Comparison of ENCODE assay signal across 18 cellular contexts in genomic region chr12:31662176-31662849, GRCh38. TPM values are rescaled to one million over a fixed set of nuclear protein-coding genes. Genes with fewer than 3 reads are reported as not detected.
DNase-seq lines count a peak whose midpoint lies in the region; ATAC-seq, FAIRE-seq and TF ChIP-seq lines count a peak whose summit lies in the region.
"Had no signal": no experiment of that assay in that cellular context is flagged by ENCODE, and none has a peak within 500 bp of the region (broad histone marks: within the 10 kb centered on the region; RNA-seq: fewer than 3 reads in every experiment).

No MANE protein-coding gene starts in this region.

- no peaks in the 10 kb centered on the region for H3K9me1 ChIP-seq in K562 (ENCODE audit: control insufficient read depth, insufficient read depth, low read length)

- DNase-seq in GM12865 (ENCODE audit: low read depth) = peak; percentile 76
- peak; percentile 11 for DNase-seq in GM20000 (ENCODE audit: low spot score)
- no peak for DNase-seq in K562 (ENCODE audit: extremely low read depth in 1 of 4, low spot score in 3 of 4)
- DNase-seq in NCI-H226 = no peak
- DNase-seq in HCEC 1CT = no peak
- DNase-seq: DMS 273 treated with DMSO at 0.1 percent for 48 hours, KG1, NCI-H1092 treated with DMSO at 0.1 percent for 48 hours, NCI-H1694, NCI-H446 treated with DMSO at 0.1 percent for 48 hours, NCI-H774, Peyer's patch, Right ventricle myocardium superior had no signal

- no peaks in the 10 kb centered on the region for H3K36me3 ChIP-seq in K562 (ENCODE audit: control insufficient read depth, insufficient read depth, low read length)
- H3K36me3 ChIP-seq: BLaER1, Peyer's patch had no signal

- H3K9ac ChIP-seq in K562 (ENCODE audit: insufficient read depth in 1 of 2, low read depth in 2 of 2, low read length in 2 of 2) = no peak overlapping the region
- H3K9ac ChIP-seq: BLaER1 had no signal

- H3K79me2 ChIP-seq in K562 (ENCODE audit: control insufficient read depth, insufficient read depth, low read length) = no peaks in the 10 kb centered on the region

- no peaks in the 10 kb centered on the region for H3K27me3 Mint-ChIP-seq in stimulated activated memory B cell treated with anti-CD40 and anti-IgM and Interleukin-4, amounts not matched to agents 10 μg/mL and 1 μg/mL and 100 μg/mL, for 72 hours

- peak overlapping the region; percentile 74 for H3K27ac Mint-ChIP-seq in stimulated activated memory B cell treated with anti-CD40 and anti-IgM and Interleukin-4, amounts not matched to agents 10 μg/mL and 1 μg/mL and 100 μg/mL, for 72 hours

- in situ Hi-C loops in K562 (cut with MboI) = no loop called here

- POLR2A ChIA-PET in K562 (lab: Yijun Ruan, JAX) = interaction anchor here (0.6 to 1.0 kb wide), 2 partner anchors 10 to 155 kb away, joined by 3 read pairs; no protein-coding TSS in a partner anchor

- no peak for FAIRE-seq in K562 (lab: Jason Lieb, UNC)
- FAIRE-seq: HTR-8/SVneo had no signal

- no peak for TF ChIP-seq POLR2A in K562 (conservative IDR thresholded peaks at IDR 0.05)

- H3K4me2 ChIP-seq in K562 (ENCODE audit: insufficient read depth, low read length) = no peak overlapping the region
- H3K4me2 ChIP-seq: BLaER1 had no signal

- H3K4me1 Mint-ChIP-seq in stimulated activated memory B cell treated with anti-CD40 and anti-IgM and Interleukin-4, amounts not matched to agents 10 μg/mL and 1 μg/mL and 100 μg/mL, for 72 hours = peaks cover 20% of the 10 kb centered on the region

- H3K4me3 ChIP-seq in GM12865 (ENCODE audit: low read depth, low read length) = no peak overlapping the region
- no peak overlapping the region for H3K4me3 ChIP-seq in K562
- H3K4me3 ChIP-seq: BLaER1, Peyer's patch had no signal

- H3K36me3 Mint-ChIP-seq in stimulated activated memory B cell treated with anti-CD40 and anti-IgM and Interleukin-4, amounts not matched to agents 10 μg/mL and 1 μg/mL and 100 μg/mL, for 72 hours = peaks cover 4% of the 10 kb centered on the region

- H3K9me3 Mint-ChIP-seq in stimulated activated memory B cell treated with anti-CD40 and anti-IgM and Interleukin-4, amounts not matched to agents 10 μg/mL and 1 μg/mL and 100 μg/mL, for 72 hours = no peaks in the 10 kb centered on the region

- H3K9me3 ChIP-seq in K562 (replicated peaks; ENCODE audit: control insufficient read depth, insufficient read depth, low read depth, low read length) = no peaks in the 10 kb centered on the region
- H3K9me3 ChIP-seq: Peyer's patch had no signal

- no peak for TF ChIP-seq RAD21 in K562 (CRISPR knock-in tag; conservative IDR thresholded peaks at IDR 0.05 in 1 of 2, IDR thresholded peaks at IDR 0.05 in 1 of 2)

- 90% methylated on average over 5 of the region's 6 CpGs for WGBS in K562 (ENCODE audit: insufficient coverage, low coverage, missing lambda C conversion rate)

- no peak overlapping the region for H2AFZ ChIP-seq in K562 (ENCODE audit: low read depth, low read length)

- H3K4me1 ChIP-seq in K562 (replicated peaks in 1 of 2; ENCODE audit: control insufficient read depth in 2 of 2, insufficient read depth in 2 of 2, low read length in 2 of 2) = no peaks in the 10 kb centered on the region; a peak in 1 of 5 replicates
- H3K4me1 ChIP-seq: Peyer's patch had no signal

- no peak overlapping the region for H3K27ac ChIP-seq in K562 (ENCODE audit: extremely low read depth, low read depth, low read length)
- H3K27ac ChIP-seq: BLaER1, Peyer's patch had no signal

- ATAC-seq in K562 (no peak), GM19463 (IDR thresholded peaks at IDR 0.05; ENCODE audit: unreplicated experiment) (no peak)
- ATAC-seq in stimulated activated memory B cell treated with anti-CD40 and anti-IgM and Interleukin-4, amounts not matched to agents 10 μg/mL and 1 μg/mL and 100 μg/mL, for 72 hours = no peak
- ATAC-seq: SK-N-SH treated with all-trans-retinoic acid at 6 μM for 48 hours had no signal

- TF ChIP-seq EP300 in K562 (IDR thresholded peaks at IDR 0.05; ENCODE audit: low read length) = no peak

- BruUV-seq in K562 (replicated peaks; lab: Mats Ljungman, UMichigan) = no TSS peak

- no peaks in the 10 kb centered on the region for H4K20me1 ChIP-seq in K562 (replicated peaks; ENCODE audit: control insufficient read depth, insufficient read depth, low read length)
- H4K20me1 ChIP-seq: BLaER1 had no signal

- intact Hi-C loops in K562 (cut with micrococcal nuclease) = no loop called here

- CTCF ChIA-PET in K562 (lab: Yijun Ruan, JAX; ENCODE audit: low intra/inter-chr PET ratio) = no interaction called here

- TF ChIP-seq CTCF in GM12865 (IDR thresholded peaks at IDR 0.05; ENCODE audit: insufficient read depth, low read depth, low read length, missing control alignments) (no peak), GM20000 (IDR thresholded peaks at IDR 0.05; ENCODE audit: extremely low read depth, missing control alignments) (no peak), K562 (IDR thresholded peaks at IDR 0.05 in 2 of 3, conservative IDR thresholded peaks at IDR 0.05 in 1 of 3; ENCODE audit: insufficient read depth in 2 of 3, low read depth in 1 of 3, low read length in 3 of 3) (no peak)

- H3K27me3 ChIP-seq in K562 (ENCODE audit: control insufficient read depth in 2 of 2, insufficient read depth in 2 of 2, low read length in 2 of 2) = no peaks in the 10 kb centered on the region
- H3K27me3 ChIP-seq: BLaER1, Peyer's patch had no signal

- no peak overlapping the region for H3K4me3 Mint-ChIP-seq in stimulated activated memory B cell treated with anti-CD40 and anti-IgM and Interleukin-4, amounts not matched to agents 10 μg/mL and 1 μg/mL and 100 μg/mL, for 72 hours

TF ChIP-seq in K562, 482 proteins besides CTCF, POLR2A, EP300 and RAD21:
- no peak for TF ChIP-seq CEBPG (CRISPR knock-in tag; IDR thresholded peaks at IDR 0.05)
- peak in 1 of 2 experiments; percentile 46; a peak in 1 of 4 replicates for TF ChIP-seq CEBPG (tag; conservative IDR thresholded peaks at IDR 0.05 in 1 of 2, IDR thresholded peaks at IDR 0.05 in 1 of 2)
- TF ChIP-seq ZNF511 (CRISPR knock-in tag; IDR thresholded peaks at IDR 0.05) = no peak
- TF ChIP-seq ZNF121 (CRISPR knock-in tag; conservative IDR thresholded peaks at IDR 0.05) = peak; percentile 69
- TF ChIP-seq RBM25 (IDR thresholded peaks at IDR 0.05; ENCODE audit: low read depth, low read length, severe bottlenecking) = peak; percentile 17
- no peak for TF ChIP-seq ZNF561 (CRISPR knock-in tag; conservative IDR thresholded peaks at IDR 0.05)
- TF ChIP-seq CEBPB (tag; IDR thresholded peaks at IDR 0.05) = peak; percentile 62
- TF ChIP-seq YBX1 (IDR thresholded peaks at IDR 0.05) = no peak

RNA-seq across cellular contexts. Expression of gene ETFBKMT, which starts 2.8 kb away (rescaled TPM):
- 0.60 and 1.1 TPM in 2 replicates for total RNA-seq in K562 (2011; cell fraction: chromatin; rRNA removed; ENCODE audit: low replicate concordance)
- 0.83 and 1.2 TPM in 2 replicates for total RNA-seq in K562 (2011; cell fraction: nucleolus; rRNA removed)
- total RNA-seq in K562 (2011; cell fraction: nucleoplasm; rRNA removed) = 1.1 and 1.3 TPM in 2 replicates
- total RNA-seq in K562 (2014; rRNA removed) (0.37 and 0.68 TPM in 2 replicates), K562 (2014; rRNA removed; fragmentation: Illumina TruSeq; extraction: Trizol) (1.0 and 1.2 TPM in 2 replicates), K562 (2015; rRNA removed; fragmentation: Illumina TruSeq; extraction: Trizol) (0.18 and 0.53 TPM in 2 replicates), K562 (2021) (0.60 and 1.4 TPM in 2 replicates)
- polyA plus RNA-seq in K562 (2011; rRNA removed) (0.96 and 1.0 TPM in 2 replicates), K562 (2014; fragmentation: Illumina TruSeq; extraction: Trizol) (0.73 and 0.77 TPM in 2 replicates), K562 (2014; fragmentation: Nextera tagmentation; extraction: Ambion mirVana) (1 to 10 TPM; 1.0 to 1.7 TPM), K562 (2014; rRNA removed) (0.69 and 0.82 TPM in 2 replicates)
- 0.39 and 0.52 TPM in 2 replicates for polyA plus RNA-seq in K562 (2011; cell fraction: cytosol; rRNA removed)
- 0.41 and 0.71 TPM in 2 replicates for polyA plus RNA-seq in K562 (2011; cell fraction: nucleus; rRNA removed)
- polyA plus RNA-seq in K562 (2012) = 0.39 and 0.83 TPM in 2 replicates
- 0.88 and 1.3 TPM in 2 replicates for polyA minus RNA-seq in K562 (2011; rRNA and poly(A)+ RNA removed)
- polyA minus RNA-seq in K562 (2011; cell fraction: cytosol; rRNA and poly(A)+ RNA removed) = 0.38 TPM in 1 of 2 replicates, not detected in the other
- 0.56 and 0.67 TPM in 2 replicates for polyA minus RNA-seq in K562 (2011; cell fraction: nucleus; rRNA and poly(A)+ RNA removed)

Comparison
In these comparisons a context has a peak if more than half of its experiments do, and no peak if none do; other contexts are left out.
1. DNase-seq: peak in GM12865 (single experiment) and GM20000 (single experiment); none in K562 (0 of 4), NCI-H226 (single experiment) and HCEC 1CT (single experiment).